In the genomic region with DNA sequence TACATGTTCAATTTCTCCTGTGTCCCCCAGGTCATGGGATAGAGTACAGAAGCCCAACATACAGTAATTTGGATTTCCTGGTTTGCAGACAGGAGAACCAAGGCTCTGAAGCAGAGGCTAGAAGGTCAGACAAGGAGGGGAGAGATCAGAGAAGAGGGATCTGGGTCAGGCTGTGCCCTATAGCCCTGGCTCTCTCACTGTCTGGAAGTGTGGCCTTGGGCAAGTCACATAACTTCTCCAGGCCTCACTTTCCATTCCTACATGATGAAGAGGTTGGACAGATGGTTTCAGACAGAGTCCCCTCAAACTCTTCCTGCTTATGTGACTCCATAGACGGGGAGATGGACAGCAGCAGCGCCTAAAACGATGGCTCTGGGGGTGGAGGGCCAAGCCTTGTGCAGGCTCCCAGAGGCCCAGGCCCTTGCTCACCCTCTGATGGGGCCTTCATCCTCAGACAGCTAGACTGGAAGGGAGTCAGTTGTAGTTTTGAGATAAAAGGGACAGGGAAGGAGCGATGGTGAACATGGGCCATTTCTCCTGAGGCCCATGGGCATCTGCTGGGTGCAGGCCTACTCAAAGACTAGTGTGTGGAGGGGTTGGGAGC, we compare ENCODE assay signal across 25 cellular contexts. TPM values are rescaled to one million over a fixed set of nuclear protein-coding genes. Genes with fewer than 3 reads are reported as not detected.
DNase-seq lines count a peak whose midpoint lies in the region; ATAC-seq and TF ChIP-seq lines count a peak whose summit lies in the region.
"Had no signal": no experiment of that assay in that cellular context is flagged by ENCODE, and none has a peak within 500 bp of the region (broad histone marks: within the 10 kb centered on the region; RNA-seq: fewer than 3 reads in every experiment).

No MANE protein-coding gene starts in this region.

- no peak overlapping the region for H3K4me3 ChIP-seq in CD8-positive, alpha-beta T cell (ENCODE audit: low read depth, low read length)
- no peak overlapping the region for H3K4me3 ChIP-seq in trophoblast cell (ENCODE audit: low read depth, low read length)
- H3K4me3 ChIP-seq: esophagus muscularis mucosa, SJSA1, skin epidermis, transverse colon had no signal

- H3K4ac ChIP-seq in trophoblast cell (ENCODE audit: low read depth, low read length) = no peak overlapping the region

- H3K9me3 ChIP-seq in CD8-positive, alpha-beta T cell (ENCODE audit: low read length) = no peaks in the 10 kb centered on the region
- no peaks in the 10 kb centered on the region for H3K9me3 ChIP-seq in T-helper 17 cell (ENCODE audit: control insufficient read depth, low read length, poor library complexity, severe bottlenecking)
- H3K9me3 ChIP-seq in trophoblast cell (ENCODE audit: insufficient read depth, low read depth, low read length) = peaks cover 4% of the 10 kb centered on the region
- H3K9me3 ChIP-seq: esophagus muscularis mucosa, SJSA1, transverse colon had no signal

- no peak for TF ChIP-seq CTCF in CD8-positive, alpha-beta T cell (IDR thresholded peaks at IDR 0.05)

- POLR2A ChIA-PET in CD8-positive, alpha-beta T cell (lab: Charles Lee) = interaction anchor here (0.5 kb wide), 1 partner anchor 59 kb away, joined by 4 read pairs; no protein-coding TSS in a partner anchor

- intact Hi-C loops in CD8-positive, alpha-beta T cell (cut with DNase I, micrococcal nuclease) = no loop called here

- H3K79me1 ChIP-seq in trophoblast cell (ENCODE audit: low read length) = peaks cover 2% of the 10 kb centered on the region

- no peak overlapping the region for H3K27ac ChIP-seq in CD8-positive, alpha-beta T cell (ENCODE audit: low read depth, low read length)
- H3K27ac ChIP-seq in trophoblast cell (ENCODE audit: low read depth, low read length) = no peak overlapping the region
- H3K27ac ChIP-seq: C4-2B, esophagus muscularis mucosa, foreskin keratinocyte, SJSA1, skin epidermis, transverse colon had no signal

- H2AFZ ChIP-seq in trophoblast cell (ENCODE audit: insufficient read depth, low read length, poor library complexity) = no peak overlapping the region
- H2AFZ ChIP-seq: GM23338 had no signal

- no peak overlapping the region for H2BK120ac ChIP-seq in trophoblast cell (ENCODE audit: insufficient read depth, low read length, poor library complexity)

- no peak overlapping the region for H3K4me3 Mint-ChIP-seq in CD8-positive, alpha-beta T cell
- H3K4me3 Mint-ChIP-seq in T-helper 17 cell = no peak overlapping the region
- H3K4me3 Mint-ChIP-seq: activated CD4-positive, alpha-beta T cell treated with anti-CD3 and anti-CD28 coated beads for 36 hours had no signal

- DNase-seq in CD8-positive, alpha-beta T cell = peak in 1 of 7 experiments; percentile 45
- DNase-seq in T-helper 17 cell (no peak), left lobe of liver (ENCODE audit: low spot score) (peak; percentile 26), trophoblast cell (peak; percentile 37 to 74), activated gamma-delta T cell treated with Interleukin-2 at 50 U/mL for 16 hours (no peak), iPS-NIHi7 (ENCODE audit: extremely low spot score) (no peak), NCI-H524 treated with DMSO at 0.1 percent for 48 hours (lab: John Stamatoyannopoulos, UW) (no peak)
- DNase-seq: activated CD4-positive, alpha-beta T cell treated with anti-CD3 and anti-CD28 coated beads for 36 hours; activated T-cell treated with anti-CD3 and anti-CD28 coated beads, Interleukin-2, amount 50 U/mL, for 48 hours; anterior cingulate cortex; cortex of kidney; foreskin keratinocyte; left cardiac atrium; mammary epithelial cell; NCI-H1436 treated with DMSO at 0.1 percent for 48 hours; NCI-H774; occipital lobe; stimulated activated CD8-positive, alpha-beta memory T cell treated with anti-CD3 and anti-CD28 coated beads, Interleukin-4, amount 100 ng/mL, for 48 hours; transverse colon had no signal

- peaks cover 22% of the 10 kb centered on the region for H3K4me1 ChIP-seq in CD8-positive, alpha-beta T cell (ENCODE audit: insufficient read depth, low read length)
- H3K4me1 ChIP-seq in trophoblast cell (ENCODE audit: control insufficient read depth in 1 of 2, insufficient read depth in 2 of 2, low read length in 2 of 2) = peaks cover 12 to 19% of the 10 kb centered on the region in 2 experiments

- WGBS in trophoblast cell (ENCODE audit: extremely low coverage, insufficient coverage, insufficient read length) = no CpG with 5 or more reads among the region's 4 CpGs

- H3K27ac Mint-ChIP-seq in CD8-positive, alpha-beta T cell = peak overlapping the region; percentile 73
- H3K27ac Mint-ChIP-seq in T-helper 17 cell = peak overlapping the region; percentile 37
- H3K27ac Mint-ChIP-seq: activated CD4-positive, alpha-beta T cell treated with anti-CD3 and anti-CD28 coated beads for 36 hours; activated naive CD4-positive, alpha-beta T cell treated with anti-CD3 and anti-CD28 coated beads, Interleukin-2, amount 50 U/mL, for 24 hours; GM23338 had no signal

- no peak overlapping the region for H4K91ac ChIP-seq in trophoblast cell (ENCODE audit: low read depth, low read length)

- no peak overlapping the region for H3K9ac ChIP-seq in trophoblast cell (ENCODE audit: low read length)

- H3K36me3 ChIP-seq in CD8-positive, alpha-beta T cell (ENCODE audit: insufficient read depth, low read length) = no peaks in the 10 kb centered on the region
- H3K36me3 ChIP-seq in trophoblast cell (ENCODE audit: control insufficient read depth in 1 of 2, insufficient read depth in 2 of 2, low read length in 2 of 2) = no peaks in the 10 kb centered on the region
- H3K36me3 ChIP-seq: transverse colon had no signal

- no peak overlapping the region for H3K4me2 ChIP-seq in trophoblast cell (ENCODE audit: low read length)
- H3K4me2 ChIP-seq: GM23338 had no signal

- H2BK5ac ChIP-seq in trophoblast cell (ENCODE audit: low read depth, low read length, poor library complexity) = no peak overlapping the region

- no peaks in the 10 kb centered on the region for H3K27me3 ChIP-seq in CD8-positive, alpha-beta T cell (ENCODE audit: insufficient read depth, low read length)
- H3K27me3 ChIP-seq in trophoblast cell (ENCODE audit: insufficient read depth, low read length) = no peaks in the 10 kb centered on the region
- H3K27me3 ChIP-seq: esophagus muscularis mucosa, foreskin keratinocyte, SJSA1, transverse colon had no signal

- H4K12ac ChIP-seq in trophoblast cell (ENCODE audit: low read depth, low read length) = no peak overlapping the region

- ATAC-seq in CD8-positive, alpha-beta T cell = no peak
- no peak for ATAC-seq in T-helper 17 cell
- ATAC-seq in left lobe of liver = no peak
- ATAC-seq: activated CD4-positive, alpha-beta T cell treated with anti-CD3 and anti-CD28 coated beads for 36 hours; foreskin keratinocyte; GM23338; left cardiac atrium had no signal

- H3K23ac ChIP-seq in trophoblast cell (ENCODE audit: low read length) = no peak overlapping the region

- H2AK5ac ChIP-seq in trophoblast cell (ENCODE audit: low read length) = no peak overlapping the region

- no peak overlapping the region for H3K14ac ChIP-seq in trophoblast cell (ENCODE audit: low read length)

- no peaks in the 10 kb centered on the region for H3K79me2 ChIP-seq in trophoblast cell (ENCODE audit: control insufficient read depth, insufficient read depth, low read length, poor library complexity)

- H4K8ac ChIP-seq in trophoblast cell (ENCODE audit: low read depth, low read length) = no peak overlapping the region

- no peaks in the 10 kb centered on the region for H3K9me3 Mint-ChIP-seq in CD8-positive, alpha-beta T cell
- H3K9me3 Mint-ChIP-seq: activated naive CD4-positive, alpha-beta T cell treated with anti-CD3 and anti-CD28 coated beads, Interleukin-2, amount 50 U/mL, for 24 hours; GM23338 had no signal

- H3K36me3 Mint-ChIP-seq in CD8-positive, alpha-beta T cell = peaks cover 13% of the 10 kb centered on the region
- H3K36me3 Mint-ChIP-seq in T-helper 17 cell (ENCODE audit: low read depth) = peaks cover 3% of the 10 kb centered on the region

- H3K27me3 Mint-ChIP-seq in CD8-positive, alpha-beta T cell (ENCODE audit: low read depth) = no peaks in the 10 kb centered on the region
- peaks cover 13% of the 10 kb centered on the region for H3K27me3 Mint-ChIP-seq in T-helper 17 cell
- H3K27me3 Mint-ChIP-seq: activated naive CD4-positive, alpha-beta T cell treated with anti-CD3 and anti-CD28 coated beads, Interleukin-2, amount 50 U/mL, for 24 hours had no signal

- no peak overlapping the region for H3K18ac ChIP-seq in trophoblast cell (ENCODE audit: low read length)

- H2BK12ac ChIP-seq in trophoblast cell (ENCODE audit: low read length) = no peak overlapping the region

- peaks cover 31% of the 10 kb centered on the region for H3K4me1 Mint-ChIP-seq in CD8-positive, alpha-beta T cell (ENCODE audit: low read depth)
- peaks cover 37% of the 10 kb centered on the region for H3K4me1 Mint-ChIP-seq in T-helper 17 cell

- CTCF ChIA-PET in CD8-positive, alpha-beta T cell (lab: Charles Lee) = no interaction called here

RNA-seq across cellular contexts. Expression of a gene that starts 2.9 kb away (rescaled TPM):
- total RNA-seq in CD8-positive, alpha-beta T cell = 10 to 100 TPM; 14.3 to 14.8 TPM
- total RNA-seq in T-helper 17 cell (10 to 100 TPM; 29.4 to 32.7 TPM), left lobe of liver (1.4 TPM)
- polyA plus RNA-seq in trophoblast cell (2013) = 4.7 and 4.8 TPM in 2 replicates

Comparison
In these comparisons a context has a peak if more than half of its experiments do, and no peak if none do; other contexts are left out.
1. DNase-seq: peak in left lobe of liver (single experiment) and trophoblast cell (2 of 2); none in T-helper 17 cell (0 of 3), activated gamma-delta T cell treated with Interleukin-2 at 50 U/mL for 16 hours (single experiment), iPS-NIHi7 (single experiment) and NCI-H524 treated with DMSO at 0.1 percent for 48 hours (single experiment).